ENCODE assay signal across 10 cellular contexts in genomic region chr1:167120899-167121298, GRCh38. TPM values are rescaled to one million over a fixed set of nuclear protein-coding genes. Genes with fewer than 3 reads are reported as not detected.
DNase-seq lines count a peak whose midpoint lies in the region; ATAC-seq lines count a peak whose summit lies in the region.
"Had no signal": no experiment of that assay in that cellular context is flagged by ENCODE, and none has a peak within 500 bp of the region (broad histone marks: within the 10 kb centered on the region; RNA-seq: fewer than 3 reads in every experiment).

No MANE protein-coding gene starts in this region.

- no peak overlapping the region for H3K4me2 ChIP-seq in Karpas-422 (ENCODE audit: low read depth, low read length, poor library complexity, severe bottlenecking)

- peaks cover 5% of the 10 kb centered on the region for H3K4me1 Mint-ChIP-seq in activated naive CD8-positive, alpha-beta T cell (ENCODE audit: low read depth)
- H3K4me1 Mint-ChIP-seq in immature natural killer cell: peaks cover 13 to 22% of the 10 kb centered on the region in 2 donors
- H3K4me1 Mint-ChIP-seq in stimulated activated naive CD8-positive, alpha-beta T cell treated with anti-CD3 and anti-CD28 coated beads, Interleukin-15, amount 100 ng/mL, for 72 hours: peaks cover 11% of the 10 kb centered on the region

- peak; percentile 34 for DNase-seq in DMS53 (lab: John Stamatoyannopoulos, UW)
- DNase-seq in DMS53 treated with DMSO at 0.1 percent for 48 hours (lab: John Stamatoyannopoulos, UW; ENCODE audit: unreplicated experiment): no peak
- no peak for DNase-seq in immature natural killer cell
- DNase-seq in stimulated activated naive CD8-positive, alpha-beta T cell treated with anti-CD3 and anti-CD28 coated beads, Interleukin-15, amount 100 ng/mL, for 72 hours: no peak
- no peak for DNase-seq in Karpas-422
- DNase-seq in retina: no peak

- H3K9ac ChIP-seq in Karpas-422 (ENCODE audit: low read length): no peak overlapping the region

- H3K36me3 ChIP-seq in Karpas-422 (ENCODE audit: insufficient read depth, low read length): no peaks in the 10 kb centered on the region
- H3K36me3 ChIP-seq: SJSA1 had no signal

- no peaks in the 10 kb centered on the region for H3K79me2 ChIP-seq in Karpas-422 (ENCODE audit: low read length)

- no peak overlapping the region for H3K27ac ChIP-seq in Karpas-422 (ENCODE audit: low read length)
- H3K27ac ChIP-seq: 22Rv1, SJSA1 had no signal

- no peaks in the 10 kb centered on the region for H3K9me3 ChIP-seq in Karpas-422 (ENCODE audit: low read length)
- H3K9me3 ChIP-seq: SJSA1 had no signal

- H3K9me2 ChIP-seq in Karpas-422 (replicated peaks; ENCODE audit: insufficient read depth, low read length): no peaks in the 10 kb centered on the region

- peaks cover 6% of the 10 kb centered on the region for H3K27me3 Mint-ChIP-seq in activated naive CD8-positive, alpha-beta T cell
- peaks cover 0 to 9% (median 8%) of the 10 kb centered on the region in 3 donors for H3K27me3 Mint-ChIP-seq in immature natural killer cell (ENCODE audit: low read depth in 3 of 3)
- peaks cover 22% of the 10 kb centered on the region for H3K27me3 Mint-ChIP-seq in stimulated activated naive CD8-positive, alpha-beta T cell treated with anti-CD3 and anti-CD28 coated beads, Interleukin-15, amount 100 ng/mL, for 72 hours

- no peak overlapping the region for H3K27ac Mint-ChIP-seq in activated naive CD8-positive, alpha-beta T cell
- peak overlapping the region in 2 of 6 donors; percentile 17 to 81 for H3K27ac Mint-ChIP-seq in immature natural killer cell
- H3K27ac Mint-ChIP-seq in stimulated activated naive CD8-positive, alpha-beta T cell treated with anti-CD3 and anti-CD28 coated beads, Interleukin-15, amount 100 ng/mL, for 72 hours: no peak overlapping the region

- H3K4me3 Mint-ChIP-seq in activated naive CD8-positive, alpha-beta T cell: peak overlapping the region; percentile 84
- peak overlapping the region; percentile 86 to 94 (median 93) for H3K4me3 Mint-ChIP-seq in immature natural killer cell
- H3K4me3 Mint-ChIP-seq in stimulated activated naive CD8-positive, alpha-beta T cell treated with anti-CD3 and anti-CD28 coated beads, Interleukin-15, amount 100 ng/mL, for 72 hours: peak overlapping the region; percentile 84 to 91

- H2AFZ ChIP-seq in Karpas-422 (ENCODE audit: low read length): no peak overlapping the region

- no peaks in the 10 kb centered on the region for H3K27me3 ChIP-seq in Karpas-422 (ENCODE audit: low read length)

- no peaks in the 10 kb centered on the region for H4K20me1 ChIP-seq in Karpas-422 (ENCODE audit: insufficient read depth, low read depth, low read length)

- no peak overlapping the region for H3K4me3 ChIP-seq in Karpas-422 (ENCODE audit: low read length)
- H3K4me3 ChIP-seq: SJSA1 had no signal

- H3K36me3 Mint-ChIP-seq in activated naive CD8-positive, alpha-beta T cell: no peaks in the 10 kb centered on the region
- H3K36me3 Mint-ChIP-seq in immature natural killer cell: no peaks in the 10 kb centered on the region

- peak; percentile 34 for ATAC-seq in stimulated activated naive CD8-positive, alpha-beta T cell treated with anti-CD3 and anti-CD28 coated beads, Interleukin-15, amount 100 ng/mL, for 72 hours
- no peak for ATAC-seq in esophagus mucosa

- H3K9me3 Mint-ChIP-seq in activated naive CD8-positive, alpha-beta T cell (ENCODE audit: low read depth): no peaks in the 10 kb centered on the region
- no peaks in the 10 kb centered on the region for H3K9me3 Mint-ChIP-seq in immature natural killer cell
- H3K9me3 Mint-ChIP-seq in stimulated activated naive CD8-positive, alpha-beta T cell treated with anti-CD3 and anti-CD28 coated beads, Interleukin-15, amount 100 ng/mL, for 72 hours: no peaks in the 10 kb centered on the region

- H3K4me1 ChIP-seq in Karpas-422 (ENCODE audit: low read length): no peaks in the 10 kb centered on the region

RNA-seq across cellular contexts. Expression of gene STYXL2, which starts 27.0 kb away (rescaled TPM):
- not detected for polyA plus RNA-seq in immature natural killer cell
- not detected in 2 replicates for total RNA-seq in Karpas-422 (2014; rRNA removed; shearing (Covaris generic); ENCODE audit: low replicate concordance)
- total RNA-seq in esophagus mucosa: not detected
- total RNA-seq: SJSA1 had no signal

RNA-seq across cellular contexts. Expression of gene GPA33, which starts 30.7 kb away (rescaled TPM):
- polyA plus RNA-seq in immature natural killer cell: 10 to 100 TPM in 1 of 3 donors, 1 to 10 TPM in 2; 6.7 to 23.8 (median 7.7) TPM
- 0.07 TPM in 1 of 2 replicates, not detected in the other for total RNA-seq in Karpas-422 (2014; rRNA removed; shearing (Covaris generic); ENCODE audit: low replicate concordance)
- total RNA-seq in esophagus mucosa: not detected
- total RNA-seq: SJSA1 had no signal
